8 cellular contexts compared by ENCODE assay signal in the genomic region with DNA sequence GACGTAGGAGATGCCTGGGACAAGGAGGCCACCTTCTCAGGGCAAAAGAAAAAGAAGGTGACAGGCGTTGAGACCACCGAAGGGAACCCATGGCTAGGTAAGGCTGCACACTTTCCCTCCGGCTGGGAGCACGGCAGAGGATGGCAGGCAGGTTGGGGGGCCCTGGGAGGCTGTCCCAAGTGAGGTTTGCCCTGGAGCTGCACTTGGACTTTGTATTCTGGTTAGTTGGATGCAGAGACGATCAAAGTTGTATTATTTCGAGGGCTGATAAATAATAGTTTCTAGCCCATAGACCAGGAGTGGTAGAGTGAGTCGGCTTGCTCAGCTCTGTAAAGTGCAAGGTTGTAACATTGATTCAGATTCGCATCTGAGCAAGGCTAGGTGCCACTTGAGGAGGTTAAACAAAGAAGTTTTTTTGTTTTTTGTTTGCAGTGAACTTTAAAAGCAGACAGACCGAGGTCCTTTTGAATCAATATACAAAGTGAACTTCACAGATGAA. TPM values are rescaled to one million over a fixed set of nuclear protein-coding genes. Genes with fewer than 3 reads are reported as not detected.
A peak's percentile ranks its signal among the peaks of the same experiment; 100 is the strongest.
DNase-seq lines count a peak whose midpoint lies in the region; ATAC-seq and TF ChIP-seq lines count a peak whose summit lies in the region.

No MANE protein-coding gene starts in this region.

- peak overlapping the region; percentile 87 for H2AFZ ChIP-seq in mammary epithelial cell (ENCODE audit: low read depth, low read length)

- H3K27ac Mint-ChIP-seq in memory B cell: peak overlapping the region; percentile 66

- H4K20me1 ChIP-seq in mammary epithelial cell (ENCODE audit: insufficient read depth, low read length): no peaks in the 10 kb centered on the region

- H3K36me3 ChIP-seq in A673 (ENCODE audit: insufficient read depth, low read length, poor library complexity, severe bottlenecking) (no peaks in the 10 kb centered on the region), mammary epithelial cell (ENCODE audit: insufficient read depth, low read length) (peaks cover 11% of the 10 kb centered on the region), vagina (no peaks in the 10 kb centered on the region)

- BruUV-seq in A673 (replicated peaks; lab: Mats Ljungman, UMichigan) (TSS peak; percentile 27), mammary epithelial cell (replicated peaks; lab: Mats Ljungman, UMichigan) (TSS peak; percentile 25)

- dilution Hi-C loops in mammary epithelial cell (cut with HindIII; ENCODE audit: low sequenced_read_pairs): no loop called here

- intact Hi-C loops in A673 (cut with micrococcal nuclease; ENCODE audit: unreplicated experiment): no loop called here
- intact Hi-C loops in mammary epithelial cell (cut with micrococcal nuclease): loop anchor here (2.0 kb wide), 1 partner anchor 51 kb away; no protein-coding TSS in a partner anchor
- intact Hi-C loops in vagina (cut with DNase I): loop anchor here (5.0 kb wide), 1 partner anchor 38 kb away; a partner anchor contains a TSS

- peaks cover 3% of the 10 kb centered on the region for H3K36me3 Mint-ChIP-seq in memory B cell

- H3K4me3 Mint-ChIP-seq in memory B cell: peak overlapping the region; percentile 87

- H3K4me2 ChIP-seq in mammary epithelial cell (ENCODE audit: insufficient read depth, low read depth, low read length): peak overlapping the region; percentile 90

- in situ Hi-C loops in mammary epithelial cell (cut with MboI; ENCODE audit: low sequenced_read_pairs in 2 of 2): loop anchor here in 1 of 2 donors (5.0 kb wide), 1 partner anchor 38 kb away; a partner anchor contains a TSS

- WGBS in mammary epithelial cell (ENCODE audit: low coverage, missing lambda C conversion rate): 5% methylated on average over 10 of the region's 10 CpGs

- H3K4me1 ChIP-seq in A673 (ENCODE audit: insufficient read depth, low read length, poor library complexity, severe bottlenecking) (no peaks in the 10 kb centered on the region), mammary epithelial cell (ENCODE audit: insufficient read depth, low read length) (peaks cover 57% of the 10 kb centered on the region), vagina (peaks cover 32% of the 10 kb centered on the region)

- H3K9me3 ChIP-seq in A673 (ENCODE audit: low read depth, low read length, poor library complexity, severe bottlenecking) (no peaks in the 10 kb centered on the region), mammary epithelial cell (replicated peaks; ENCODE audit: insufficient read depth, low read length) (no peaks in the 10 kb centered on the region), vagina (no peaks in the 10 kb centered on the region)

- H3K4me1 Mint-ChIP-seq in memory B cell: peaks cover 19% of the 10 kb centered on the region

- no peak for TF ChIP-seq POLR2A in vagina (IDR thresholded peaks at IDR 0.05)

- H3K27me3 ChIP-seq in A673 (replicated peaks; ENCODE audit: insufficient read depth, low read depth, low read length, poor library complexity) (peaks cover 27% of the 10 kb centered on the region), mammary epithelial cell (ENCODE audit: insufficient read depth, low read length) (no peaks in the 10 kb centered on the region), vagina (no peaks in the 10 kb centered on the region)

- peaks cover 61% of the 10 kb centered on the region for H3K79me2 ChIP-seq in mammary epithelial cell (ENCODE audit: insufficient read depth, low read length)

- ATAC-seq in memory B cell (ENCODE audit: low read depth) (no peak), GM19023 (IDR thresholded peaks at IDR 0.05; ENCODE audit: unreplicated experiment) (no peak), HG03439 (IDR thresholded peaks at IDR 0.05; ENCODE audit: unreplicated experiment) (no peak)

- DNase-seq in A673 (ENCODE audit: low spot score) (no peak), HT-29 (ENCODE audit: low spot score) (peak; percentile 31), mammary epithelial cell (peak; percentile 28), memory B cell (ENCODE audit: low spot score in 2 of 2) (no peak), vagina (ENCODE audit: extremely low spot score in 2 of 2) (no peak), cerebellar nuclear complex (lab: John Stamatoyannopoulos, UW) (no peak)

- TF ChIP-seq CTCF in A673 (conservative IDR thresholded peaks at IDR 0.05; ENCODE audit: low read depth, low read length) (no peak), mammary epithelial cell (conservative IDR thresholded peaks at IDR 0.05 in 1 of 2, IDR thresholded peaks at IDR 0.05 in 1 of 2; ENCODE audit: extremely low read depth in 1 of 2, insufficient read depth in 1 of 2, low read depth in 1 of 2, low read length in 2 of 2) (no peak), vagina (IDR thresholded peaks at IDR 0.05) (no peak)

- H3K9ac ChIP-seq in mammary epithelial cell (ENCODE audit: insufficient read depth, low read length): peak overlapping the region; percentile 98

- H3K9me3 Mint-ChIP-seq in memory B cell: no peaks in the 10 kb centered on the region

- H3K27me3 Mint-ChIP-seq in memory B cell: peaks cover 8% of the 10 kb centered on the region

- H3K27ac ChIP-seq in A673 (ENCODE audit: low read depth, low read length, poor library complexity, severe bottlenecking): peak overlapping the region; percentile 40
- peak overlapping the region; percentile 95 for H3K27ac ChIP-seq in mammary epithelial cell (ENCODE audit: insufficient read depth, low read depth, low read length)
- peak overlapping the region; percentile 68 for H3K27ac ChIP-seq in vagina

- POLR2A ChIA-PET in A673 (lab: Charles Lee; ENCODE audit: low non-redundant PET): interaction anchor here (0.6 kb wide), 1 partner anchor 24 kb away, joined by 3 read pairs; no protein-coding TSS in a partner anchor

- peak overlapping the region; percentile 79 for H3K4me3 ChIP-seq in A673 (ENCODE audit: low read depth, low read length, poor library complexity, severe bottlenecking)
- peak overlapping the region; percentile 84 to 97 (median 94) for H3K4me3 ChIP-seq in mammary epithelial cell (replicated peaks in 1 of 3; ENCODE audit: insufficient read depth in 1 of 3, low read depth in 2 of 3, low read length in 3 of 3)
- peak overlapping the region; percentile 84 to 90 for H3K4me3 ChIP-seq in vagina

- CTCF ChIA-PET in A673 (lab: Charles Lee) (no interaction called here), mammary epithelial cell (lab: Charles Lee; ENCODE audit: low non-redundant PET) (no interaction called here)

RNA-seq across cellular contexts. Expression of a gene that starts 0.6 kb away (rescaled TPM):
- total RNA-seq in A673 (2021) (10.1 and 11.1 TPM in 2 replicates), mammary epithelial cell (10 to 100 TPM; 23.2 to 47.2 TPM), vagina (6.6 TPM)
- total RNA-seq in HT-29 (2014; rRNA removed; shearing (Covaris generic)): 8.5 and 8.9 TPM in 2 replicates
- polyA plus RNA-seq in mammary epithelial cell: 18.3 TPM
- polyA minus RNA-seq in mammary epithelial cell: 34.5 TPM

RNA-seq across cellular contexts. Expression of a gene that starts 39.7 kb away (rescaled TPM):
- total RNA-seq in A673 (2021) (31.0 and 31.1 TPM in 2 replicates), mammary epithelial cell (10 to 100 TPM; 16.8 to 40.5 TPM), vagina (31.2 TPM)
- total RNA-seq in HT-29 (2014; rRNA removed; shearing (Covaris generic)): 19.9 and 29.4 TPM in 2 replicates
- polyA plus RNA-seq in mammary epithelial cell: 31.9 TPM
- polyA minus RNA-seq in mammary epithelial cell: 15.7 TPM

Comparison
In these comparisons a context has a peak if more than half of its experiments do, and no peak if none do; other contexts are left out.
1. DNase-seq: peak in HT-29 (single experiment) and mammary epithelial cell (single experiment); none in A673 (single experiment), memory B cell (0 of 2), vagina (0 of 2) and cerebellar nuclear complex (0 of 2).
2. H3K27ac ChIP-seq: peak in every context shown above with its lines; median percentile 95 in mammary epithelial cell; 68 in vagina; 40 in A673.
3. Peak in every context shown above with its lines, with median percentiles within 50 percentile points of each other: H3K4me3 ChIP-seq.